Comparison of ENCODE assay signal across 8 cellular contexts in genomic region chr5:111158105-111158744, GRCh38.
DNase-seq lines count a peak whose midpoint lies in the region; ATAC-seq and TF ChIP-seq lines count a peak whose summit lies in the region.

No MANE protein-coding gene starts in this region.

- H3K27me3 ChIP-seq in NT2/D1 (ENCODE audit: insufficient read depth, insufficient read length), result no peaks in the 10 kb centered on the region

- H3K4me1 ChIP-seq in NT2/D1 (ENCODE audit: insufficient read depth, insufficient read length), result no peaks in the 10 kb centered on the region

- H3K4me3 ChIP-seq in AG10803 (ENCODE audit: low read length) (no peak overlapping the region), NT2/D1 (ENCODE audit: insufficient read length, low read depth) (no peak overlapping the region), epithelial cell of proximal tubule (ENCODE audit: low read depth, low read length) (no peak overlapping the region)

- TF ChIP-seq CTCF in AG10803 (conservative IDR thresholded peaks at IDR 0.05; ENCODE audit: low read length) (peak; percentile 100), epithelial cell of proximal tubule (conservative IDR thresholded peaks at IDR 0.05; ENCODE audit: low read depth, low read length) (peak; percentile 100)

- no peak overlapping the region for H3K27ac Mint-ChIP-seq in natural killer cell treated with Interleukin-12 subunit alpha and Interleukin-12 subunit beta and Interleukin-15 and Interleukin-18, amount 100 ng/mL, for 72 hours

- H3K4me1 Mint-ChIP-seq in natural killer cell treated with Interleukin-12 subunit alpha and Interleukin-12 subunit beta and Interleukin-15 and Interleukin-18, amount 100 ng/mL, for 72 hours (ENCODE audit: low read depth in 2 of 2), result no peaks in the 10 kb centered on the region

- no peaks in the 10 kb centered on the region for H3K9me3 Mint-ChIP-seq in natural killer cell treated with Interleukin-12 subunit alpha and Interleukin-12 subunit beta and Interleukin-15 and Interleukin-18, amount 100 ng/mL, for 72 hours

- no peaks in the 10 kb centered on the region for H3K36me3 Mint-ChIP-seq in natural killer cell treated with Interleukin-12 subunit alpha and Interleukin-12 subunit beta and Interleukin-15 and Interleukin-18, amount 100 ng/mL, for 72 hours

- H3K27me3 Mint-ChIP-seq in natural killer cell treated with Interleukin-12 subunit alpha and Interleukin-12 subunit beta and Interleukin-15 and Interleukin-18, amount 100 ng/mL, for 72 hours, result peaks cover 9 to 17% of the 10 kb centered on the region in 2 donors

- no peak overlapping the region for H3K9ac ChIP-seq in NT2/D1 (ENCODE audit: insufficient read length, low read depth)

- DNase-seq in AG10803 (ENCODE audit: low read depth) (peak; percentile 78), NT2/D1 (ENCODE audit: low read depth, low spot score) (peak; percentile 67), epithelial cell of proximal tubule (ENCODE audit: low read depth) (no peak)
- peak; percentile 84 for DNase-seq in activated CD8-positive, alpha-beta memory T cell treated with anti-CD3 and anti-CD28 coated beads, Interleukin-2, amount 50 U/mL, for 4 hours
- peak; percentile 73 for DNase-seq in natural killer cell treated with Interleukin-12 subunit alpha and Interleukin-12 subunit beta and Interleukin-15 and Interleukin-18, amount 100 ng/mL, for 72 hours (ENCODE audit: low spot score)
- DNase-seq in stimulated activated naive CD4-positive, alpha-beta T cell treated with Interleukin-2 at 50 U/mL for 16 hours (lab: John Stamatoyannopoulos, UW), result peak; percentile 71

- H3K9me3 ChIP-seq in NT2/D1 (ENCODE audit: insufficient read depth, low read length), result no peaks in the 10 kb centered on the region

- H3K4me3 Mint-ChIP-seq in natural killer cell treated with Interleukin-12 subunit alpha and Interleukin-12 subunit beta and Interleukin-15 and Interleukin-18, amount 100 ng/mL, for 72 hours, result no peak overlapping the region

- ATAC-seq in GM18868 (IDR thresholded peaks at IDR 0.05; ENCODE audit: unreplicated experiment) (peak; percentile 78), HG03565 (IDR thresholded peaks at IDR 0.05; ENCODE audit: unreplicated experiment) (peak; percentile 66)
- ATAC-seq in natural killer cell treated with Interleukin-12 subunit alpha and Interleukin-12 subunit beta and Interleukin-15 and Interleukin-18, amount 100 ng/mL, for 72 hours, result peak in 1 of 2 donors; percentile 65

- H3K36me3 ChIP-seq in NT2/D1 (ENCODE audit: insufficient read depth, insufficient read length, low read length), result no peaks in the 10 kb centered on the region
